In genomic region chr1:86552376-86552775, GRCh38 we compare ENCODE assay signal across 1 cellular context.
TF ChIP-seq lines count a peak whose summit lies in the region.

No MANE protein-coding gene starts in this region.

TF ChIP-seq in SK-N-SH, 30 proteins besides CTCF, POLR2A, EP300 and RAD21 (continued from another document):
- TF ChIP-seq PBX3 (IDR thresholded peaks at IDR 0.05), result no peak
- TF ChIP-seq MEF2A (IDR thresholded peaks at IDR 0.05; ENCODE audit: borderline replicate concordance, low read depth), result no peak
- no peak for TF ChIP-seq FOSL2 (IDR thresholded peaks at IDR 0.05; ENCODE audit: borderline replicate concordance, low read depth)
- no peak for TF ChIP-seq IRF3 (IDR thresholded peaks at IDR 0.05; ENCODE audit: low read depth, low read length)
- TF ChIP-seq FOXM1 (IDR thresholded peaks at IDR 0.05; ENCODE audit: low read depth), result no peak
- no peak for TF ChIP-seq YY1 (IDR thresholded peaks at IDR 0.05; ENCODE audit: low read depth)
- no peak for TF ChIP-seq RFX5 (IDR thresholded peaks at IDR 0.05; ENCODE audit: low read length)
- TF ChIP-seq USF2 (IDR thresholded peaks at IDR 0.05; ENCODE audit: borderline replicate concordance, low read depth, low read length), result no peak
- no peak for TF ChIP-seq TCF12 (IDR thresholded peaks at IDR 0.05)
- no peak for TF ChIP-seq CHD2 (IDR thresholded peaks at IDR 0.05; ENCODE audit: low read length, partially characterized antibody)
- TF ChIP-seq GABPA (IDR thresholded peaks at IDR 0.05; ENCODE audit: low read depth), result no peak
